In genomic region chr15:93182806-93183205, GRCh38 we compare ENCODE assay signal across 25 cellular contexts.
DNase-seq lines count a peak whose midpoint lies in the region; ATAC-seq and TF ChIP-seq lines count a peak whose summit lies in the region.
"Had no signal": no experiment of that assay in that cellular context is flagged by ENCODE, and none has a peak within 500 bp of the region (broad histone marks: within the 10 kb centered on the region; RNA-seq: fewer than 3 reads in every experiment).

No MANE protein-coding gene starts in this region.

- no peaks in the 10 kb centered on the region for H3K9me3 ChIP-seq in endodermal cell (ENCODE audit: control insufficient read depth, low read length)
- no peaks in the 10 kb centered on the region for H3K9me3 ChIP-seq in neural cell (ENCODE audit: low read length)
- H3K9me3 ChIP-seq: BE2C had no signal

- H3K27me3 Mint-ChIP-seq in endodermal cell (ENCODE audit: insufficient read depth), result peaks cover 23% of the 10 kb centered on the region
- H3K27me3 Mint-ChIP-seq: IgD-negative memory B cell had no signal

- H3K27me3 ChIP-seq in endodermal cell (ENCODE audit: control insufficient read depth, insufficient read depth, low read length, poor library complexity, severe bottlenecking), result no peaks in the 10 kb centered on the region
- no peaks in the 10 kb centered on the region for H3K27me3 ChIP-seq in neural cell (ENCODE audit: insufficient read depth, low read depth, low read length)

- TF ChIP-seq EP300 in neural cell (conservative IDR thresholded peaks at IDR 0.05; ENCODE audit: poor library complexity, severe bottlenecking), result no peak

- no peak for TF ChIP-seq RAD21 in neural cell (conservative IDR thresholded peaks at IDR 0.05)

- no peaks in the 10 kb centered on the region for H3K9me3 Mint-ChIP-seq in endodermal cell
- H3K9me3 Mint-ChIP-seq: IgD-negative memory B cell had no signal

- no peak for TF ChIP-seq CTCF in endodermal cell (conservative IDR thresholded peaks at IDR 0.05)
- TF ChIP-seq CTCF in neural cell (IDR thresholded peaks at IDR 0.05; ENCODE audit: poor library complexity, severe bottlenecking), result no peak

- H3K27ac ChIP-seq in endodermal cell (ENCODE audit: low read depth, low read length) (peak overlapping the region; percentile 38), neural cell (ENCODE audit: low read length) (no peak overlapping the region)
- H3K27ac ChIP-seq: 22Rv1, GM23248, HL-60, KMS-11 had no signal

- 50 to 90% methylated on average over 1 to 8 of the region's 8 CpGs for WGBS in endodermal cell (ENCODE audit: insufficient coverage in 1 of 2, insufficient read length in 1 of 2), 2 experiments

- H3K9me2 ChIP-seq in neural cell (ENCODE audit: insufficient read depth, low read length), result no peaks in the 10 kb centered on the region

- no peaks in the 10 kb centered on the region for H3K36me3 Mint-ChIP-seq in endodermal cell (ENCODE audit: low read depth)
- H3K36me3 Mint-ChIP-seq: IgD-negative memory B cell had no signal

- H3K4me1 Mint-ChIP-seq in endodermal cell, result peaks cover 35% of the 10 kb centered on the region
- H3K4me1 Mint-ChIP-seq: IgD-negative memory B cell had no signal

- H3K4me3 ChIP-seq in endodermal cell (ENCODE audit: low read length) (no peak overlapping the region), neural cell (ENCODE audit: low read length) (no peak overlapping the region)
- H3K4me3 ChIP-seq: GM23248 had no signal

- H3K4me3 Mint-ChIP-seq in endodermal cell, result no peak overlapping the region
- H3K4me3 Mint-ChIP-seq: IgD-negative memory B cell had no signal

- no peak overlapping the region for H2AFZ ChIP-seq in neural cell (ENCODE audit: low read depth, low read length)
- H2AFZ ChIP-seq: GM23248 had no signal

- no peak overlapping the region for H3K27ac Mint-ChIP-seq in endodermal cell
- H3K27ac Mint-ChIP-seq: IgD-negative memory B cell had no signal

- ATAC-seq in HG02970 (IDR thresholded peaks at IDR 0.05; ENCODE audit: low FRiP score, unreplicated experiment) (no peak), GM21515 (IDR thresholded peaks at IDR 0.05; ENCODE audit: unreplicated experiment) (no peak)

- H4K20me1 ChIP-seq in neural cell (ENCODE audit: insufficient read depth), result no peaks in the 10 kb centered on the region

- no peaks in the 10 kb centered on the region for H3K36me3 ChIP-seq in endodermal cell (ENCODE audit: control insufficient read depth, insufficient read depth, low read length)
- H3K36me3 ChIP-seq in neural cell (ENCODE audit: insufficient read depth, low read length), result no peaks in the 10 kb centered on the region
- H3K36me3 ChIP-seq: BE2C had no signal

- H3K9ac ChIP-seq in endodermal cell (ENCODE audit: extremely low read depth, low read length, poor library complexity, severe bottlenecking) (no peak overlapping the region), neural cell (ENCODE audit: low read length) (peak overlapping the region; percentile 14)
- H3K9ac ChIP-seq: GM23248, KMS-11 had no signal

- peak; percentile 15 for DNase-seq in NCI-H146 (lab: John Stamatoyannopoulos, UW)
- no peak for DNase-seq in NCI-H146 treated with DMSO at 0.1 percent for 48 hours (lab: John Stamatoyannopoulos, UW; ENCODE audit: unreplicated experiment)
- DNase-seq in endodermal cell, result no peak
- DNase-seq in AG08395 (ENCODE audit: low spot score), result no peak
- DNase-seq: BE2C, DMS153, GM23248, HCEC 1CT, MM.1S, NCI-H1048, NCI-H187, NCI-H2081 treated with DMSO at 0.1 percent for 48 hours, NCI-H2171, NCI-H226, NCI-H510A, NCI-H69, RPMI8226, SHP77 had no signal

- no peaks in the 10 kb centered on the region for H3F3A ChIP-seq in neural cell (ENCODE audit: insufficient read depth, low read length, poor library complexity, severe bottlenecking)

- H3K4me1 ChIP-seq in endodermal cell (ENCODE audit: control insufficient read depth, insufficient read depth, low read length), result no peaks in the 10 kb centered on the region

- H3K4me2 ChIP-seq in neural cell (ENCODE audit: low read length), result no peak overlapping the region
- H3K4me2 ChIP-seq: KMS-11 had no signal

- no peaks in the 10 kb centered on the region for H3K79me2 ChIP-seq in neural cell (replicated peaks; ENCODE audit: insufficient read depth, low read length)

TF ChIP-seq in neural cell, 6 proteins besides CTCF, POLR2A, EP300 and RAD21:
- TF ChIP-seq MXI1 (conservative IDR thresholded peaks at IDR 0.05; ENCODE audit: poor library complexity, severe bottlenecking) (no peak), EZH2 (IDR thresholded peaks at IDR 0.05; ENCODE audit: borderline replicate concordance, insufficient read depth, low read length, poor library complexity, severe bottlenecking) (no peak), SMC3 (conservative IDR thresholded peaks at IDR 0.05; ENCODE audit: poor library complexity) (no peak)
